ENCODE assay signal across 25 cellular contexts in genomic region chr2:135256531-135257258, GRCh38.
DNase-seq lines count a peak whose midpoint lies in the region; ATAC-seq and TF ChIP-seq lines count a peak whose summit lies in the region.
"Had no signal": no experiment of that assay in that cellular context is flagged by ENCODE, and none has a peak within 500 bp of the region (broad histone marks: within the 10 kb centered on the region; RNA-seq: fewer than 3 reads in every experiment).

No MANE protein-coding gene starts in this region.

- H3K27me3 Mint-ChIP-seq in memory B cell (no peaks in the 10 kb centered on the region), WTC11 (ENCODE audit: low read depth) (no peaks in the 10 kb centered on the region)
- H3K27me3 Mint-ChIP-seq: activated CD8-positive, alpha-beta T cell treated with anti-CD3 and anti-CD28 coated beads for 36 hours; activated naive CD8-positive, alpha-beta T cell treated with anti-CD3 and anti-CD28 coated beads for 36 hours; CD4-positive, alpha-beta T cell had no signal

- DNase-seq in MG63 (peak; percentile 49), epithelial cell of esophagus (ENCODE audit: low read depth) (peak; percentile 93), memory B cell (ENCODE audit: low spot score in 2 of 2) (no peak), HK-2 (ENCODE audit: unreplicated experiment) (no peak), WTC11 (ENCODE audit: low spot score) (no peak), NCI-H345 (lab: John Stamatoyannopoulos, UW) (no peak), iPS-NIHi11 (ENCODE audit: low spot score) (no peak)
- DNase-seq: ACHN; activated CD8-positive, alpha-beta T cell treated with anti-CD3 and anti-CD28 coated beads for 36 hours; activated naive CD8-positive, alpha-beta T cell treated with anti-CD3 and anti-CD28 coated beads for 36 hours; activated T-cell treated with anti-CD3 and anti-CD28 coated beads, Interleukin-2, amount 50 U/mL, for 48 hours; CD4-positive, alpha-beta T cell; DMS79; dorsolateral prefrontal cortex; erythroblast; islet precursor cell; KBM-7; MV-4-11; NCI-H524 treated with DMSO at 0.1 percent for 48 hours; stimulated activated CD4-positive, alpha-beta T cell treated with anti-CD3 and anti-CD28 coated beads, Interleukin-12 subunit alpha, Interleukin-12 subunit beta, amount 100 ng/mL, for 4 hours; T-helper 2 cell had no signal

- H4K20me1 ChIP-seq in BLaER1 treated with 17β-estradiol and CSF1 and Interleukin-3, amounts not matched to agents 10 nM and 100 nM = no peaks in the 10 kb centered on the region

- H3K4me1 Mint-ChIP-seq in memory B cell (peaks cover 9% of the 10 kb centered on the region), WTC11 (peaks cover 11% of the 10 kb centered on the region)
- H3K4me1 Mint-ChIP-seq: activated naive CD8-positive, alpha-beta T cell treated with anti-CD3 and anti-CD28 coated beads for 36 hours; nephron had no signal

- peaks cover 5 to 38% (median 25%) of the 10 kb centered on the region in 10 experiments; a peak in 19 of 20 replicates for H3K4me1 ChIP-seq in BLaER1 treated with 17β-estradiol and CSF1 and Interleukin-3, amounts not matched to agents 10 nM and 100 nM
- H3K4me1 ChIP-seq: SJSA1 had no signal

- no peak for TF ChIP-seq CTCF in epithelial cell of esophagus (IDR thresholded peaks at IDR 0.05; ENCODE audit: insufficient read depth, low read depth, low read length, missing control alignments)
- no peak for TF ChIP-seq CTCF in WTC11 (IDR thresholded peaks at IDR 0.05)

- H3K4me3 ChIP-seq in BLaER1 treated with 17β-estradiol and CSF1 and Interleukin-3, amounts not matched to agents 10 nM and 100 nM = peak overlapping the region in 9 of 10 experiments; percentile 9 to 47 (median 34); a peak in 12 of 20 replicates
- H3K4me3 ChIP-seq in MG63 (no peak overlapping the region), epithelial cell of esophagus (ENCODE audit: low read length) (no peak overlapping the region)
- H3K4me3 ChIP-seq: dorsolateral prefrontal cortex, SJSA1 had no signal

- peak overlapping the region in 1 of 11 experiments; percentile 28; a peak in 1 of 22 replicates for H3K9ac ChIP-seq in BLaER1 treated with 17β-estradiol and CSF1 and Interleukin-3, amounts not matched to agents 10 nM and 100 nM

- H3K9me3 Mint-ChIP-seq in memory B cell = peaks cover 12% of the 10 kb centered on the region
- peaks cover 10% of the 10 kb centered on the region for H3K9me3 Mint-ChIP-seq in WTC11
- H3K9me3 Mint-ChIP-seq: activated CD8-positive, alpha-beta T cell treated with anti-CD3 and anti-CD28 coated beads for 36 hours had no signal

- POLR2A ChIA-PET in WTC11 (lab: Charles Lee) = no interaction called here

- H3K36me3 Mint-ChIP-seq in memory B cell = peaks cover 19% of the 10 kb centered on the region
- peaks cover 12% of the 10 kb centered on the region for H3K36me3 Mint-ChIP-seq in WTC11

- peaks cover 4 to 49% (median 30%) of the 10 kb centered on the region in 11 experiments; a peak in 20 of 22 replicates for H3K36me3 ChIP-seq in BLaER1 treated with 17β-estradiol and CSF1 and Interleukin-3, amounts not matched to agents 10 nM and 100 nM
- no peaks in the 10 kb centered on the region for H3K36me3 ChIP-seq in MG63
- H3K36me3 ChIP-seq: SJSA1 had no signal

- no peaks in the 10 kb centered on the region for H3K27me3 ChIP-seq in BLaER1 treated with 17β-estradiol and CSF1 and Interleukin-3, amounts not matched to agents 10 nM and 100 nM
- no peaks in the 10 kb centered on the region for H3K27me3 ChIP-seq in MG63
- H3K27me3 ChIP-seq: dorsolateral prefrontal cortex, SJSA1 had no signal

- CTCF ChIA-PET in WTC11 (lab: Charles Lee) = no interaction called here

- H3K27ac Mint-ChIP-seq in memory B cell = peak overlapping the region; percentile 70
- H3K27ac Mint-ChIP-seq in WTC11 = no peak overlapping the region
- H3K27ac Mint-ChIP-seq: activated CD8-positive, alpha-beta T cell treated with anti-CD3 and anti-CD28 coated beads for 36 hours; activated naive CD8-positive, alpha-beta T cell treated with anti-CD3 and anti-CD28 coated beads for 36 hours; CD4-positive, alpha-beta T cell; nephron had no signal

- H3K4me3 Mint-ChIP-seq in memory B cell (no peak overlapping the region), WTC11 (no peak overlapping the region)
- H3K4me3 Mint-ChIP-seq: activated CD8-positive, alpha-beta T cell treated with anti-CD3 and anti-CD28 coated beads for 36 hours; activated naive CD8-positive, alpha-beta T cell treated with anti-CD3 and anti-CD28 coated beads for 36 hours; CD4-positive, alpha-beta T cell; nephron had no signal

- ATAC-seq in memory B cell (ENCODE audit: low read depth) (no peak), WTC11 (no peak)
- ATAC-seq: activated CD8-positive, alpha-beta T cell treated with anti-CD3 and anti-CD28 coated beads for 36 hours had no signal

- peak overlapping the region in 2 of 11 experiments; percentile 30 to 43; a peak in 4 of 22 replicates for H3K4me2 ChIP-seq in BLaER1 treated with 17β-estradiol and CSF1 and Interleukin-3, amounts not matched to agents 10 nM and 100 nM

- peak overlapping the region in 8 of 11 experiments; percentile 60 to 82 (median 74); a peak in 13 of 22 replicates for H3K27ac ChIP-seq in BLaER1 treated with 17β-estradiol and CSF1 and Interleukin-3, amounts not matched to agents 10 nM and 100 nM
- H3K27ac ChIP-seq: dorsolateral prefrontal cortex, HL-60, SJSA1 had no signal

- H3K9me3 ChIP-seq in BLaER1 treated with 17β-estradiol and CSF1 and Interleukin-3, amounts not matched to agents 10 nM and 100 nM (replicated peaks in 1 of 11) = peaks cover 58 to 85% (median 67%) of the 10 kb centered on the region in 11 experiments
- peaks cover 7% of the 10 kb centered on the region; the same call in 1 of the 2 replicates for H3K9me3 ChIP-seq in MG63
- H3K9me3 ChIP-seq: SJSA1 had no signal

TF ChIP-seq in WTC11, 78 proteins besides CTCF, POLR2A, EP300 and RAD21 (continues in another document):
- TF ChIP-seq STAT6 (CRISPR knock-in tag; conservative IDR thresholded peaks at IDR 0.05; ENCODE audit: low read depth) (no peak), JAZF1 (CRISPR knock-in tag; IDR thresholded peaks at IDR 0.05) (no peak), E2F5 (CRISPR knock-in tag; IDR thresholded peaks at IDR 0.05) (no peak), HMGA2 (CRISPR knock-in tag; IDR thresholded peaks at IDR 0.05) (no peak), ZMAT4 (CRISPR knock-in tag; IDR thresholded peaks at IDR 0.05) (no peak), ZSCAN18 (CRISPR knock-in tag; IDR thresholded peaks at IDR 0.05) (no peak), USF2 (CRISPR knock-in tag; IDR thresholded peaks at IDR 0.05) (no peak), ELF4 (CRISPR knock-in tag; IDR thresholded peaks at IDR 0.05; ENCODE audit: low read depth) (no peak), ESRRA (CRISPR knock-in tag; IDR thresholded peaks at IDR 0.05; ENCODE audit: borderline replicate concordance) (no peak)

Comparison
In these comparisons a context has a peak if more than half of its experiments do, and no peak if none do; other contexts are left out.
1. H3K4me3 ChIP-seq: peak in BLaER1 treated with 17β-estradiol and CSF1 and Interleukin-3, amounts not matched to agents 10 nM and 100 nM (9 of 10); none in MG63 (single experiment) and epithelial cell of esophagus (single experiment).
2. DNase-seq: peak in MG63 (single experiment) and epithelial cell of esophagus (single experiment); none in memory B cell (0 of 2), HK-2 (single experiment), WTC11 (single experiment), NCI-H345 (single experiment) and iPS-NIHi11 (single experiment).